7 cellular contexts compared by ENCODE assay signal in the genomic region with DNA sequence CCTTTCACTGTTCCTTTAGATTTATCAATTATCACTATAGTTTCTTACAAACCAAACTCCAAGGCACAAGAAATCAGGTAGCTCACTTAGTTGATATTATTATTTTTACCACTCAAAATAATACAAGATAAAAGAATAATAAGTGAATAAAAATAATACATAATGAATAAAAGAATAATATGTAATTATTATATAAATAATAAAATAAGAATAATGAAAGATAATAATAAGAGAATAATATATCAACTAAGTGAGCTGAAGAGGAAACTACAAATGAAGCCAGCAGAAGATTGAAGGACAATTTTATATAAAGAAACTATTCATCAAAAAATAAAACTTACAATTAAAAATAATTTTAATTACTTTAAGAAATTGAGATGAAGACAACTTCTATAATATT.
"Had no signal": no experiment of that assay in that cellular context is flagged by ENCODE, and none has a peak within 500 bp of the region (broad histone marks: within the 10 kb centered on the region; RNA-seq: fewer than 3 reads in every experiment).

No MANE protein-coding gene starts in this region.

- H3K27ac ChIP-seq: GM23248 had no signal

- FAIRE-seq: H1, H54, HTR-8/SVneo had no signal

- H3K4me1 Mint-ChIP-seq: H9 had no signal

- H3K4me3 ChIP-seq: GM23248 had no signal

- H3K9me3 Mint-ChIP-seq: H9 had no signal

- DNase-seq: GM23248, H9, HCEC 1CT, IMR-90 had no signal

- H3K27ac Mint-ChIP-seq: H9 had no signal

- H2AFZ ChIP-seq: GM23248 had no signal

- H3K4me3 Mint-ChIP-seq: H9 had no signal
